ENCODE assay signal across 13 cellular contexts in genomic region chrX:20452487-20452886, GRCh38.
DNase-seq lines count a peak whose midpoint lies in the region; ATAC-seq and FAIRE-seq lines count a peak whose summit lies in the region.
"Had no signal": no experiment of that assay in that cellular context is flagged by ENCODE, and none has a peak within 500 bp of the region (broad histone marks: within the 10 kb centered on the region; RNA-seq: fewer than 3 reads in every experiment).

No MANE protein-coding gene starts in this region.

- FAIRE-seq in GM18507 (lab: Jason Lieb, UNC): peak; percentile 87
- FAIRE-seq: RCC 7860 had no signal

- H3K27ac Mint-ChIP-seq in activated naive CD8-positive, alpha-beta T cell treated with anti-CD3 and anti-CD28 coated beads for 36 hours: peak overlapping the region; percentile 58
- H3K27ac Mint-ChIP-seq: mesothelial cell of epicardium had no signal

- peaks cover 4% of the 10 kb centered on the region for H3K9me3 Mint-ChIP-seq in activated naive CD8-positive, alpha-beta T cell treated with anti-CD3 and anti-CD28 coated beads for 36 hours

- H3K4me1 Mint-ChIP-seq in activated naive CD8-positive, alpha-beta T cell treated with anti-CD3 and anti-CD28 coated beads for 36 hours: peaks cover 34% of the 10 kb centered on the region
- H3K4me1 Mint-ChIP-seq: mesothelial cell of epicardium had no signal

- DNase-seq in GM18507 (ENCODE audit: extremely low spot score, insufficient read length, low read depth) (no peak), NCI-H446 treated with DMSO at 0.1 percent for 48 hours (lab: John Stamatoyannopoulos, UW) (no peak), MV-4-11 (lab: John Stamatoyannopoulos, UW) (no peak), AML-193 (lab: John Stamatoyannopoulos, UW) (no peak)
- DNase-seq in activated naive CD8-positive, alpha-beta T cell treated with anti-CD3 and anti-CD28 coated beads for 36 hours: no peak
- DNase-seq: DMS 273 treated with DMSO at 0.1 percent for 48 hours; effector CD4-positive, alpha-beta T cell; NCI-H1105 treated with DMSO at 0.1 percent for 48 hours had no signal

- no peak overlapping the region for H3K4me3 Mint-ChIP-seq in activated naive CD8-positive, alpha-beta T cell treated with anti-CD3 and anti-CD28 coated beads for 36 hours
- H3K4me3 Mint-ChIP-seq: mesothelial cell of epicardium had no signal

- peaks cover 3% of the 10 kb centered on the region for H3K36me3 Mint-ChIP-seq in activated naive CD8-positive, alpha-beta T cell treated with anti-CD3 and anti-CD28 coated beads for 36 hours
- H3K36me3 Mint-ChIP-seq: mesothelial cell of epicardium had no signal

- no peaks in the 10 kb centered on the region for H3K27me3 Mint-ChIP-seq in activated naive CD8-positive, alpha-beta T cell treated with anti-CD3 and anti-CD28 coated beads for 36 hours

- ATAC-seq in GM21381 (IDR thresholded peaks at IDR 0.05; ENCODE audit: unreplicated experiment): peak; percentile 60
- ATAC-seq in HG03135 (IDR thresholded peaks at IDR 0.05; ENCODE audit: unreplicated experiment): peak; percentile 70
- ATAC-seq in GM19463 (IDR thresholded peaks at IDR 0.05; ENCODE audit: unreplicated experiment): no peak
